Comparison of ENCODE assay signal across 1 cellular context in genomic region chr6:6678185-6678671, GRCh38.
TF ChIP-seq lines count a peak whose summit lies in the region.

No MANE protein-coding gene starts in this region.

TF ChIP-seq in H1, 55 proteins besides CTCF, POLR2A, EP300 and RAD21 (continued from another document):
- TF ChIP-seq ZNF274 (IDR thresholded peaks at IDR 0.05; ENCODE audit: borderline replicate concordance, extremely low read depth, low read length): no peak
- no peak for TF ChIP-seq POLR2AphosphoS5 (IDR thresholded peaks at IDR 0.05; ENCODE audit: low read depth, low read length)
- no peak for TF ChIP-seq SP4 (IDR thresholded peaks at IDR 0.05; ENCODE audit: low read length)
- TF ChIP-seq ATF2 (IDR thresholded peaks at IDR 0.05; ENCODE audit: low read length): no peak
- TF ChIP-seq KDM5A (IDR thresholded peaks at IDR 0.05; ENCODE audit: low read length): no peak
- TF ChIP-seq SIX5 (IDR thresholded peaks at IDR 0.05; ENCODE audit: low read depth, low read length): no peak
- no peak for TF ChIP-seq RXRA (IDR thresholded peaks at IDR 0.05; ENCODE audit: insufficient read depth, low read depth, low read length)
- TF ChIP-seq GABPA (IDR thresholded peaks at IDR 0.05; ENCODE audit: borderline replicate concordance, insufficient read depth, low read length): no peak
- no peak for TF ChIP-seq PHF8 (conservative IDR thresholded peaks at IDR 0.05; ENCODE audit: low read depth, low read length)
